ENCODE assay signal across 8 cellular contexts in genomic region chr1:15616704-15617172, GRCh38. TPM values are rescaled to one million over a fixed set of nuclear protein-coding genes. Genes with fewer than 3 reads are reported as not detected.
DNase-seq lines count a peak whose midpoint lies in the region; ATAC-seq and TF ChIP-seq lines count a peak whose summit lies in the region.

No MANE protein-coding gene starts in this region.

- peaks cover 27% of the 10 kb centered on the region for H3K4me1 Mint-ChIP-seq in MCF 10A (ENCODE audit: insufficient read depth, unreplicated experiment)

- no peaks in the 10 kb centered on the region for H3K9me3 Mint-ChIP-seq in MCF 10A (ENCODE audit: unreplicated experiment)

- DNase-seq in AG08395 (ENCODE audit: low spot score), result peak; percentile 15
- no peak for DNase-seq in LNCaP clone FGC (ENCODE audit: low read depth)
- DNase-seq in MCF 10A (ENCODE audit: unreplicated experiment), result no peak

- intact Hi-C loops in MCF 10A (cut with micrococcal nuclease), result loop anchor here (2.0 to 5.0 kb wide), 2 partner anchors 64 to 86 kb away; no protein-coding TSS in a partner anchor

- peak overlapping the region; percentile 97 to 99 for H3K27ac ChIP-seq in liver (ENCODE audit: low read depth in 1 of 2, low read length in 2 of 2)
- H3K27ac ChIP-seq in thymus (ENCODE audit: low read depth), result peak overlapping the region; percentile 96

- CTCF ChIA-PET in MCF 10A (lab: Yijun Ruan, JAX), result interaction anchor here (0.7 kb wide), 1 partner anchor 421 kb away, joined by 3 read pairs; no protein-coding TSS in a partner anchor

- peak; percentile 24 for ATAC-seq in GM19351 (IDR thresholded peaks at IDR 0.05; ENCODE audit: unreplicated experiment)
- ATAC-seq in HG03457 (IDR thresholded peaks at IDR 0.05; ENCODE audit: unreplicated experiment), result no peak
- no peak for ATAC-seq in HG02623 (IDR thresholded peaks at IDR 0.05; ENCODE audit: unreplicated experiment)

- no peaks in the 10 kb centered on the region for H3K27me3 Mint-ChIP-seq in MCF 10A (ENCODE audit: insufficient read depth, unreplicated experiment)

- H3K36me3 Mint-ChIP-seq in MCF 10A (ENCODE audit: insufficient read depth, unreplicated experiment), result peaks cover 14% of the 10 kb centered on the region

- peak overlapping the region; percentile 86 for H3K27ac Mint-ChIP-seq in MCF 10A (ENCODE audit: low read depth, unreplicated experiment)

- WGBS in liver, result 15% methylated on average over 12 of the region's 12 CpGs
- 18% methylated on average over 12 of the region's 12 CpGs for WGBS in thymus

- BruUV-seq in MCF 10A (replicated peaks; lab: Mats Ljungman, UMichigan), result TSS peak; percentile 71

- TF ChIP-seq CTCF in LNCaP clone FGC (IDR thresholded peaks at IDR 0.05; ENCODE audit: control insufficient read depth, extremely low read depth, insufficient read depth) (no peak), MCF 10A (IDR thresholded peaks at IDR 0.05; ENCODE audit: unreplicated experiment) (no peak), liver (IDR thresholded peaks at IDR 0.05; ENCODE audit: low read depth, low read length, missing input control) (no peak)

- no peak for TF ChIP-seq RAD21 in liver (IDR thresholded peaks at IDR 0.05)

- H3K4me1 ChIP-seq in liver (ENCODE audit: control insufficient read depth in 4 of 4, insufficient read depth in 4 of 4, low read length in 3 of 4), result peaks cover 6 to 43% (median 31%) of the 10 kb centered on the region in 4 donors
- H3K4me1 ChIP-seq in thymus (ENCODE audit: control insufficient read depth, insufficient read depth, low read length), result peaks cover 7% of the 10 kb centered on the region

- H3K36me3 ChIP-seq in liver (ENCODE audit: control insufficient read depth in 4 of 4, insufficient read depth in 3 of 4, low read depth in 1 of 4, low read length in 3 of 4) (no peaks in the 10 kb centered on the region), thymus (ENCODE audit: control insufficient read depth, insufficient read depth) (no peaks in the 10 kb centered on the region)

- peak overlapping the region; percentile 75 for H3K4me3 Mint-ChIP-seq in MCF 10A (ENCODE audit: unreplicated experiment)

- H3K9me3 ChIP-seq in liver (ENCODE audit: control insufficient read depth in 4 of 4, low read length in 3 of 4) (no peaks in the 10 kb centered on the region), thymus (ENCODE audit: control insufficient read depth) (no peaks in the 10 kb centered on the region)

- POLR2A ChIA-PET in MCF 10A (lab: Yijun Ruan, JAX), result interaction anchor here (0.8 to 6.8 kb wide), 7 partner anchors 7 to 90 kb away, joined by 3 to 78 read pairs (median 30); partner anchors contain the start of gene DNAJC16

- peak overlapping the region; percentile 44 to 78 for H3K9ac ChIP-seq in liver (ENCODE audit: low read depth in 1 of 2, low read length in 2 of 2)

- no peaks in the 10 kb centered on the region for H3K27me3 ChIP-seq in liver (ENCODE audit: control insufficient read depth in 4 of 4, insufficient read depth in 4 of 4, low read length in 3 of 4)
- H3K27me3 ChIP-seq in thymus (ENCODE audit: control insufficient read depth, insufficient read depth), result no peaks in the 10 kb centered on the region

- H3K4me3 ChIP-seq in LNCaP clone FGC (ENCODE audit: low read depth, low read length) (peak overlapping the region; percentile 44), liver (ENCODE audit: low read depth in 1 of 3, low read length in 3 of 3) (peak overlapping the region; percentile 81 to 94 (median 85)), thymus (ENCODE audit: low read length) (peak overlapping the region; percentile 94)

TF ChIP-seq in liver, 16 proteins besides CTCF, POLR2A, EP300 and RAD21:
- no peak for TF ChIP-seq HNF4G (IDR thresholded peaks at IDR 0.05)
- TF ChIP-seq NR2F2 (IDR thresholded peaks at IDR 0.05), result no peak
- TF ChIP-seq FOXA1 (IDR thresholded peaks at IDR 0.05), result no peak
- no peak for TF ChIP-seq ATF3 (IDR thresholded peaks at IDR 0.05)
- TF ChIP-seq TAF1 (conservative IDR thresholded peaks at IDR 0.05), result no peak
- no peak for TF ChIP-seq MAX (IDR thresholded peaks at IDR 0.05)
- TF ChIP-seq HNF4A (conservative IDR thresholded peaks at IDR 0.05), result no peak
- no peak for TF ChIP-seq REST (IDR thresholded peaks at IDR 0.05)
- no peak for TF ChIP-seq GABPA (IDR thresholded peaks at IDR 0.05 in 1 of 2, conservative IDR thresholded peaks at IDR 0.05 in 1 of 2)

RNA-seq across cellular contexts. Expression of gene DDI2, which starts 0.5 kb away (rescaled TPM):
- total RNA-seq in MCF 10A (2022), result 26.6 and 32.7 TPM in 2 replicates
- 10 to 100 TPM; 70.8 to 72.5 TPM for total RNA-seq in liver
- polyA plus RNA-seq in liver, result 10 to 100 TPM in 1 of 2 donors, 1 to 10 TPM in 1; 9.5 to 13.1 TPM
- 10.5 TPM for polyA plus RNA-seq in thymus

RNA-seq across cellular contexts. Expression of gene AGMAT, which starts 31.9 kb away (rescaled TPM):
- total RNA-seq in MCF 10A (2022) (not detected in 2 replicates), liver (10 to 100 TPM; 33.3 to 83.6 TPM)
- polyA plus RNA-seq in liver (10 to 100 TPM; 31.9 to 48.0 TPM), thymus (4.2 TPM)

Comparison
In these comparisons a context has a peak if more than half of its experiments do, and no peak if none do; other contexts are left out.
1. H3K4me3 ChIP-seq: peak in every context shown above with its lines; median percentile 94 in thymus; 85 in liver; 44 in LNCaP clone FGC.
2. RNA of gene AGMAT, which starts 31.9 kb away (total RNA-seq): 33.3 to 83.6 TPM in liver; not detected in MCF 10A; every median in the first group is over 10 times any median in the second.